1 cellular context compared by ENCODE assay signal in the genomic region with DNA sequence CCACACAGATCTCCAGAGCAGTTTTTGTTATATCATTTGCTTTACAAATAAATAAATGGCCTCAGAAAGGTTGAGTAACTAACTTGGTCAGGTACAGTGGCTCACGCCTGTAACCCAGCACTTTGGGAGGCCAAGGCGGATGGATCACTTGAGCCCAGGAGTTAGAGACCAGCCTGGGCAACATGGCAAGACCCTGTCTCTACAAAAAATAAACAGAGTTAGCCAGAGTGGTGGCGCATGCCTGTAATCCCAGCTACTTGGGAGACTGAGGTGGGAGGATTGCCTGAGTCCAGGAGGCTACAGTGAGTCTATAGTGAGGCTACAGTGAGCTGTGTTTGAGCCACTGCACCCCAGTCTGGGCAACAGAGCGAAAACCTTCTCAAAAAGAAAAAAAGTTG.
A peak's percentile ranks its signal among the peaks of the same experiment; 100 is the strongest.
TF ChIP-seq lines count a peak whose summit lies in the region.

No MANE protein-coding gene starts in this region.

TF ChIP-seq in K562, 482 proteins besides CTCF, POLR2A, EP300 and RAD21:
- TF ChIP-seq, protein P1, sequence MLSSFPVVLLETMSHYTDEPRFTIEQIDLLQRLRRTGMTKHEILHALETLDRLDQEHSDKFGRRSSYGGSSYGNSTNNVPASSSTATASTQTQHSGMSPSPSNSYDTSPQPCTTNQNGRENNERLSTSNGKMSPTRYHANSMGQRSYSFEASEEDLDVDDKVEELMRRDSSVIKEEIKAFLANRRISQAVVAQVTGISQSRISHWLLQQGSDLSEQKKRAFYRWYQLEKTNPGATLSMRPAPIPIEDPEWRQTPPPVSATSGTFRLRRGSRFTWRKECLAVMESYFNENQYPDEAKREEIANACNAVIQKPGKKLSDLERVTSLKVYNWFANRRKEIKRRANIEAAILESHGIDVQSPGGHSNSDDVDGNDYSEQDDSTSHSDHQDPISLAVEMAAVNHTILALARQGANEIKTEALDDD (IDR thresholded peaks at IDR 0.05): 0 out of 2 replicates have a peak, but pooled peaks have one; percentile 13
